In the genomic region with DNA sequence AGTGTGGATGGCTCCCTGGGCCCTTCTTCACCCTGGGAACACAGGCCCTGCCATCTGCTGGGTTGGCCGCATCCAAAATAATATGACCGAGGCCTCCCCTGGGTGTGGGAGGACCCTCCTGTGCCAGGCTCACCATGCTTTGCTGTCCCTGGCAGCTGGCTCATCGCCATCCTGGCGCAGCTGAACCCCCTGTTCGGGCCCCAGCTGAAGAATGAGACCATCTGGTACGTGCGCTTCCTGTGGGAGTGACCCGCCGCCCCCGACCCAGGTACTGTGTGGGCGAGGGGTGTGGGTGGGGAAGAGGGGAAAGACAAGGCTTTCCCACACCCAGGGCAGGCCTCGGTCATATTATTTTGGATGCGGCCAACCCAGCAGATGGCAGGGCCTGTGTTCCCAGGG, we compare ENCODE assay signal across 14 cellular contexts.
"Had no signal": no experiment of that assay in that cellular context is flagged by ENCODE, and none has a peak within 500 bp of the region (broad histone marks: within the 10 kb centered on the region; RNA-seq: fewer than 3 reads in every experiment).

No MANE protein-coding gene starts in this region.

- H3K4me3 ChIP-seq: coronary artery, lower lobe of right lung, smooth muscle cell, tibial artery, vagina had no signal

- H3K4me3 Mint-ChIP-seq: activated CD4-positive, alpha-beta T cell treated with anti-CD3 and anti-CD28 coated beads, Interleukin-2, amount 10 ng/mL, durations not matched to agents 24 days and 14 days; effector memory CD8-positive, alpha-beta T cell; mesothelial cell of epicardium; WTC11 had no signal

- H3K36me3 ChIP-seq: lower lobe of right lung, vagina had no signal

- DNase-seq: activated CD4-positive, alpha-beta T cell treated with anti-CD3 and anti-CD28 coated beads, Interleukin-2, amount 10 ng/mL, durations not matched to agents 24 days and 14 days; activated gamma-delta T cell; activated T-cell treated with anti-CD3 and anti-CD28 coated beads, Interleukin-2, amount 50 U/mL, for 1 hour; effector memory CD8-positive, alpha-beta T cell; erythroblast; hippocampal formation; lower lobe of right lung; tibial artery had no signal

- H3K9me3 ChIP-seq: lower lobe of right lung, tibial artery, vagina had no signal

- H3K9me3 Mint-ChIP-seq: activated CD4-positive, alpha-beta T cell treated with anti-CD3 and anti-CD28 coated beads, Interleukin-2, amount 10 ng/mL, durations not matched to agents 24 days and 14 days; effector memory CD8-positive, alpha-beta T cell; mesothelial cell of epicardium; WTC11 had no signal

- H3K4me2 ChIP-seq: smooth muscle cell had no signal

- H3K27me3 Mint-ChIP-seq: activated CD4-positive, alpha-beta T cell treated with anti-CD3 and anti-CD28 coated beads, Interleukin-2, amount 10 ng/mL, durations not matched to agents 24 days and 14 days; effector memory CD8-positive, alpha-beta T cell had no signal

- H3K27ac Mint-ChIP-seq: activated CD4-positive, alpha-beta T cell treated with anti-CD3 and anti-CD28 coated beads, Interleukin-2, amount 10 ng/mL, durations not matched to agents 24 days and 14 days; effector memory CD8-positive, alpha-beta T cell; mesothelial cell of epicardium; WTC11 had no signal

- H3K27me3 ChIP-seq: tibial artery, vagina had no signal

- H3K36me3 Mint-ChIP-seq: mesothelial cell of epicardium, WTC11 had no signal

- H3K27ac ChIP-seq: coronary artery, lower lobe of right lung, tibial artery, vagina had no signal

- ATAC-seq: effector memory CD8-positive, alpha-beta T cell; lower lobe of right lung; right cardiac atrium; WTC11 had no signal
